ENCODE assay signal across 23 cellular contexts in genomic region chr11:8503872-8504491, GRCh38.
DNase-seq lines count a peak whose midpoint lies in the region; ATAC-seq and TF ChIP-seq lines count a peak whose summit lies in the region.
"Had no signal": no experiment of that assay in that cellular context is flagged by ENCODE, and none has a peak within 500 bp of the region (broad histone marks: within the 10 kb centered on the region; RNA-seq: fewer than 3 reads in every experiment).

No MANE protein-coding gene starts in this region.

- no peak overlapping the region for H3K4me2 ChIP-seq in mammary epithelial cell (ENCODE audit: insufficient read depth, low read depth, low read length)
- peak overlapping the region; percentile 32 for H3K4me2 ChIP-seq in hepatocyte
- H3K4me2 ChIP-seq in GM23338 = no peak overlapping the region

- no peaks in the 10 kb centered on the region for H3F3A ChIP-seq in GM23338 (replicated peaks; ENCODE audit: low read depth)

- BruUV-seq in mammary epithelial cell (replicated peaks; lab: Mats Ljungman, UMichigan) = no TSS peak

- H4K20me1 ChIP-seq in mammary epithelial cell (ENCODE audit: insufficient read depth, low read length) = no peaks in the 10 kb centered on the region
- no peaks in the 10 kb centered on the region for H4K20me1 ChIP-seq in hepatocyte (ENCODE audit: insufficient read depth, poor library complexity, severe bottlenecking)
- no peaks in the 10 kb centered on the region for H4K20me1 ChIP-seq in GM23338 (replicated peaks; ENCODE audit: insufficient read depth)

- TF ChIP-seq CTCF in mammary epithelial cell (conservative IDR thresholded peaks at IDR 0.05 in 1 of 2, IDR thresholded peaks at IDR 0.05 in 1 of 2; ENCODE audit: extremely low read depth in 1 of 2, insufficient read depth in 1 of 2, low read depth in 1 of 2, low read length in 2 of 2) = no peak
- no peak for TF ChIP-seq CTCF in breast epithelium (IDR thresholded peaks at IDR 0.05)
- TF ChIP-seq CTCF in RWPE1 (conservative IDR thresholded peaks at IDR 0.05; ENCODE audit: low read depth) = no peak
- TF ChIP-seq CTCF in hepatocyte (IDR thresholded peaks at IDR 0.05; ENCODE audit: poor library complexity) = no peak
- no peak for TF ChIP-seq CTCF in GM23338 (conservative IDR thresholded peaks at IDR 0.05; ENCODE audit: low read depth in 2 of 2)

- H3K27ac Mint-ChIP-seq in activated naive CD4-positive, alpha-beta T cell treated with anti-CD3 and anti-CD28 coated beads for 36 hours = no peak overlapping the region
- no peak overlapping the region for H3K27ac Mint-ChIP-seq in GM23338
- H3K27ac Mint-ChIP-seq: activated CD4-positive, alpha-beta T cell treated with anti-CD3 and anti-CD28 coated beads, Interleukin-2, amount 10 ng/mL, durations not matched to agents 7 days and 5 days; effector memory CD8-positive, alpha-beta T cell; progenitor cell of endocrine pancreas; stimulated activated naive CD8-positive, alpha-beta T cell treated with anti-CD3 and anti-CD28 coated beads, Interleukin-15, Interleukin-2, amounts not matched to agents 100 ng/mL and 50 ng/mL, for 24 hours had no signal

- H3K9me2 ChIP-seq in hepatocyte (replicated peaks; ENCODE audit: insufficient read depth) = no peaks in the 10 kb centered on the region
- no peaks in the 10 kb centered on the region for H3K9me2 ChIP-seq in GM23338 (ENCODE audit: insufficient read depth)

- CTCF ChIA-PET in mammary epithelial cell (lab: Charles Lee; ENCODE audit: low non-redundant PET) = no interaction called here
- CTCF ChIA-PET in RWPE1 (lab: Yijun Ruan, JAX) = no interaction called here
- CTCF ChIA-PET in activated naive CD4-positive, alpha-beta T cell treated with anti-CD3 and anti-CD28 coated beads for 36 hours (lab: Charles Lee) = no interaction called here

- POLR2A ChIA-PET in RWPE1 (lab: Yijun Ruan, JAX; ENCODE audit: low non-redundant PET) = no interaction called here

- H2AFZ ChIP-seq in mammary epithelial cell (ENCODE audit: low read depth, low read length) = no peak overlapping the region
- no peak overlapping the region for H2AFZ ChIP-seq in hepatocyte
- H2AFZ ChIP-seq in GM23338 = no peak overlapping the region

- no peak overlapping the region for H3K4me3 ChIP-seq in mammary epithelial cell (replicated peaks in 1 of 3; ENCODE audit: insufficient read depth in 1 of 3, low read depth in 2 of 3, low read length in 3 of 3)
- no peak overlapping the region for H3K4me3 ChIP-seq in breast epithelium
- H3K4me3 ChIP-seq in hepatocyte = no peak overlapping the region
- no peak overlapping the region for H3K4me3 ChIP-seq in GM23338
- H3K4me3 ChIP-seq: coronary artery, lung had no signal

- H3K79me2 ChIP-seq in mammary epithelial cell (ENCODE audit: insufficient read depth, low read length) (no peaks in the 10 kb centered on the region), hepatocyte (no peaks in the 10 kb centered on the region), GM23338 (replicated peaks; ENCODE audit: insufficient read depth) (no peaks in the 10 kb centered on the region)

- H3K9ac ChIP-seq in mammary epithelial cell (ENCODE audit: insufficient read depth, low read length) = no peak overlapping the region

- H3K9me3 Mint-ChIP-seq in activated naive CD4-positive, alpha-beta T cell treated with anti-CD3 and anti-CD28 coated beads for 36 hours = peaks cover 1% of the 10 kb centered on the region
- H3K9me3 Mint-ChIP-seq in GM23338 = no peaks in the 10 kb centered on the region; the same call in 2 of the 3 replicates
- H3K9me3 Mint-ChIP-seq: activated CD4-positive, alpha-beta T cell treated with anti-CD3 and anti-CD28 coated beads, Interleukin-2, amount 10 ng/mL, durations not matched to agents 7 days and 5 days; effector memory CD8-positive, alpha-beta T cell; stimulated activated naive CD8-positive, alpha-beta T cell treated with anti-CD3 and anti-CD28 coated beads, Interleukin-15, Interleukin-2, amounts not matched to agents 100 ng/mL and 50 ng/mL, for 24 hours had no signal

- H3K4me1 Mint-ChIP-seq in activated naive CD4-positive, alpha-beta T cell treated with anti-CD3 and anti-CD28 coated beads for 36 hours (ENCODE audit: low read depth) = no peaks in the 10 kb centered on the region
- H3K4me1 Mint-ChIP-seq in GM23338 = no peaks in the 10 kb centered on the region
- H3K4me1 Mint-ChIP-seq: activated CD4-positive, alpha-beta T cell treated with anti-CD3 and anti-CD28 coated beads, Interleukin-2, amount 10 ng/mL, durations not matched to agents 7 days and 5 days had no signal

- H3K9me3 ChIP-seq in mammary epithelial cell (replicated peaks; ENCODE audit: insufficient read depth, low read length) (no peaks in the 10 kb centered on the region), breast epithelium (no peaks in the 10 kb centered on the region), hepatocyte (ENCODE audit: low read depth) (no peaks in the 10 kb centered on the region)
- H3K9me3 ChIP-seq: BE2C had no signal

- no peak for TF ChIP-seq POLR2A in breast epithelium (IDR thresholded peaks at IDR 0.05)

- no peak for ATAC-seq in GM23338
- ATAC-seq: effector memory CD8-positive, alpha-beta T cell had no signal

- H3K36me3 Mint-ChIP-seq in activated naive CD4-positive, alpha-beta T cell treated with anti-CD3 and anti-CD28 coated beads for 36 hours (ENCODE audit: low read depth) = no peaks in the 10 kb centered on the region
- H3K36me3 Mint-ChIP-seq in GM23338 (ENCODE audit: low read depth) = no peaks in the 10 kb centered on the region

- WGBS in mammary epithelial cell (ENCODE audit: low coverage, missing lambda C conversion rate) = 67% methylated on average over 2 of the region's 2 CpGs
- WGBS in hepatocyte (ENCODE audit: low lambda C conversion rate, missing lambda C conversion rate) = 56% methylated on average over 2 of the region's 2 CpGs

- no peak overlapping the region for H3K4me3 Mint-ChIP-seq in activated naive CD4-positive, alpha-beta T cell treated with anti-CD3 and anti-CD28 coated beads for 36 hours
- H3K4me3 Mint-ChIP-seq in GM23338 = no peak overlapping the region
- H3K4me3 Mint-ChIP-seq: activated CD4-positive, alpha-beta T cell treated with anti-CD3 and anti-CD28 coated beads, Interleukin-2, amount 10 ng/mL, durations not matched to agents 7 days and 5 days; effector memory CD8-positive, alpha-beta T cell; stimulated activated naive CD8-positive, alpha-beta T cell treated with anti-CD3 and anti-CD28 coated beads, Interleukin-15, Interleukin-2, amounts not matched to agents 100 ng/mL and 50 ng/mL, for 24 hours had no signal

- H3K27me3 ChIP-seq in mammary epithelial cell (ENCODE audit: insufficient read depth, low read length) (peaks cover 2% of the 10 kb centered on the region), breast epithelium (no peaks in the 10 kb centered on the region), hepatocyte (no peaks in the 10 kb centered on the region), GM23338 (ENCODE audit: insufficient read depth) (no peaks in the 10 kb centered on the region)
- H3K27me3 ChIP-seq: BE2C had no signal

- peak; percentile 54 for DNase-seq in mammary epithelial cell
- no peak for DNase-seq in breast epithelium (ENCODE audit: low spot score in 2 of 2)
- peak; percentile 9 for DNase-seq in RWPE1 (ENCODE audit: low spot score)
- peak; percentile 37 for DNase-seq in hepatocyte (ENCODE audit: low spot score)
- no peak for DNase-seq in NCI-H2107 (lab: John Stamatoyannopoulos, UW)
- no peak for DNase-seq in activated naive CD4-positive, alpha-beta T cell treated with anti-CD3 and anti-CD28 coated beads for 36 hours
- no peak for DNase-seq in GM23338 (ENCODE audit: low spot score)
- no peak for DNase-seq in NCI-H526 treated with DMSO at 0.1 percent for 48 hours (lab: John Stamatoyannopoulos, UW)
- DNase-seq: activated CD4-positive, alpha-beta T cell treated with anti-CD3 and anti-CD28 coated beads, Interleukin-2, amount 10 ng/mL, durations not matched to agents 7 days and 5 days; activated naive CD4-positive, alpha-beta T cell treated with Interleukin-2 at 50 U/mL for 16 hours; activated T-cell treated with anti-CD3 and anti-CD28 coated beads, Interleukin-2, amount 50 U/mL, for 48 hours; BE2C; DMS79 treated with DMSO at 0.1 percent for 48 hours; effector memory CD8-positive, alpha-beta T cell; HCEC 1CT; IMR-90; NCI-H1092; NCI-H774; trophoblast cell had no signal

- H3K27me3 Mint-ChIP-seq in activated naive CD4-positive, alpha-beta T cell treated with anti-CD3 and anti-CD28 coated beads for 36 hours (ENCODE audit: low read depth) = peaks cover 2% of the 10 kb centered on the region
- no peaks in the 10 kb centered on the region for H3K27me3 Mint-ChIP-seq in GM23338 (ENCODE audit: insufficient read depth, low read depth, poor library complexity)
- H3K27me3 Mint-ChIP-seq: activated CD4-positive, alpha-beta T cell treated with anti-CD3 and anti-CD28 coated beads, Interleukin-2, amount 10 ng/mL, durations not matched to agents 7 days and 5 days; effector memory CD8-positive, alpha-beta T cell; progenitor cell of endocrine pancreas; stimulated activated naive CD8-positive, alpha-beta T cell treated with anti-CD3 and anti-CD28 coated beads, Interleukin-15, Interleukin-2, amounts not matched to agents 100 ng/mL and 50 ng/mL, for 24 hours had no signal

- H3K36me3 ChIP-seq in mammary epithelial cell (ENCODE audit: insufficient read depth, low read length) (no peaks in the 10 kb centered on the region), breast epithelium (no peaks in the 10 kb centered on the region), hepatocyte (replicated peaks; ENCODE audit: insufficient read depth, low read depth) (no peaks in the 10 kb centered on the region), GM23338 (ENCODE audit: insufficient read depth) (no peaks in the 10 kb centered on the region)
- H3K36me3 ChIP-seq: BE2C had no signal

- in situ Hi-C loops in mammary epithelial cell (cut with MboI; ENCODE audit: low sequenced_read_pairs in 2 of 2) = no loop called here

- no peaks in the 10 kb centered on the region for H3K4me1 ChIP-seq in mammary epithelial cell (ENCODE audit: insufficient read depth, low read length)
- H3K4me1 ChIP-seq in breast epithelium = no peaks in the 10 kb centered on the region
- peaks cover 3% of the 10 kb centered on the region for H3K4me1 ChIP-seq in hepatocyte (ENCODE audit: insufficient read depth)
- H3K4me1 ChIP-seq in GM23338 (ENCODE audit: insufficient read depth) = no peaks in the 10 kb centered on the region
- H3K4me1 ChIP-seq: BE2C had no signal

- H3K27ac ChIP-seq in mammary epithelial cell (ENCODE audit: insufficient read depth, low read depth, low read length) (no peak overlapping the region), breast epithelium (no peak overlapping the region), RWPE1 (no peak overlapping the region), hepatocyte (peak overlapping the region; percentile 50), GM23338 (ENCODE audit: low read depth) (no peak overlapping the region)
- H3K27ac ChIP-seq: coronary artery had no signal

- intact Hi-C loops in mammary epithelial cell (cut with micrococcal nuclease) (no loop called here), breast epithelium (cut with DNase I; ENCODE audit: low total_unique reads) (no loop called here)
- intact Hi-C loops in activated naive CD4-positive, alpha-beta T cell treated with anti-CD3 and anti-CD28 coated beads for 36 hours (cut with micrococcal nuclease) = no loop called here

- dilution Hi-C loops in mammary epithelial cell (cut with HindIII; ENCODE audit: low sequenced_read_pairs) = no loop called here

Comparison
In these comparisons a context has a peak if more than half of its experiments do, and no peak if none do; other contexts are left out.
1. DNase-seq: peak in mammary epithelial cell (single experiment), RWPE1 (single experiment) and hepatocyte (single experiment); none in breast epithelium (0 of 2), NCI-H2107 (single experiment), activated naive CD4-positive, alpha-beta T cell treated with anti-CD3 and anti-CD28 coated beads for 36 hours (single experiment), GM23338 (single experiment) and NCI-H526 treated with DMSO at 0.1 percent for 48 hours (single experiment).